8 cellular contexts compared by ENCODE assay signal in the genomic region with DNA sequence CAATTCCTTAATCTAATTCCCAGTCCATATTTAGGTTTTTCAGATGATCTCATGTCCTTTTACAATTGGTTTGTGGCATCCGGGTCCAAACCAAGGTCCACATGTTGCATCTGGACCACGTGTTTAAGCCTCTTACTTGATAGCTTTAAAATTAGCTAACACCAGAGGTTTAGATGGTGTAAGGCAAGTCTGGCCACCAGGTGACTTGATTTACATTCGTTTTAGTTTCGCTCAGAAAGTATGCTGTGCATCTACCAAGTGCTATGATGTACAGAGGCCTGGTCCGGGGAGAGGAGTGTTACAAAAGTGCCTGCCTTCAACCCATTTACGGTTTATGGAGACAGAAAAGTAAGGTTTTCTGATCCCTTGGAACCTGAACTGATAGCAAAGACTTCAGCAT. TPM values are rescaled to one million over a fixed set of nuclear protein-coding genes. Genes with fewer than 3 reads are reported as not detected.
DNase-seq lines count a peak whose midpoint lies in the region; ATAC-seq and TF ChIP-seq lines count a peak whose summit lies in the region.

No MANE protein-coding gene starts in this region.

- H3K9ac ChIP-seq in skeletal muscle tissue (ENCODE audit: low read depth in 1 of 3, low read length in 3 of 3): peak overlapping the region; percentile 85 to 97 (median 94)

- peak overlapping the region; percentile 92 for H3K4me3 Mint-ChIP-seq in activated CD4-positive, alpha-beta memory T cell treated with anti-CD3 and anti-CD28 coated beads for 36 hours

- CTCF ChIA-PET in activated CD4-positive, alpha-beta memory T cell treated with anti-CD3 and anti-CD28 coated beads for 36 hours (lab: Charles Lee): interaction anchor here (0.7 to 6.2 kb wide), 9 partner anchors 15 to 487 kb away, joined by 3 to 47 read pairs (median 5); a partner anchor contains a TSS

- peaks cover 23% of the 10 kb centered on the region for H3K36me3 Mint-ChIP-seq in activated CD4-positive, alpha-beta memory T cell treated with anti-CD3 and anti-CD28 coated beads for 36 hours

- no peaks in the 10 kb centered on the region for H3K9me3 Mint-ChIP-seq in activated CD4-positive, alpha-beta memory T cell treated with anti-CD3 and anti-CD28 coated beads for 36 hours

- peak overlapping the region; percentile 91 for H3K4me3 ChIP-seq in fibroblast of villous mesenchyme (ENCODE audit: low read depth, low read length)
- H3K4me3 ChIP-seq in skeletal muscle tissue (ENCODE audit: low read length in 3 of 3): peak overlapping the region; percentile 66 to 82 (median 82)

- peaks cover 14 to 32% (median 21%) of the 10 kb centered on the region in 3 donors for H3K4me1 ChIP-seq in skeletal muscle tissue (ENCODE audit: control insufficient read depth in 3 of 3, insufficient read depth in 3 of 3, low read length in 3 of 3)

- DNase-seq in NCI-H1105 (lab: John Stamatoyannopoulos, UW) (peak; percentile 25), NCI-H1105 treated with DMSO at 0.1 percent for 48 hours (lab: John Stamatoyannopoulos, UW) (no peak), HT-29 (ENCODE audit: low spot score) (peak; percentile 43), fibroblast of villous mesenchyme (ENCODE audit: low read depth) (peak; percentile 14)
- peak; percentile 49 for DNase-seq in activated CD4-positive, alpha-beta memory T cell treated with anti-CD3 and anti-CD28 coated beads for 36 hours

- H3K9me3 ChIP-seq in skeletal muscle tissue (ENCODE audit: control insufficient read depth in 3 of 3, low read length in 3 of 3): no peaks in the 10 kb centered on the region

- TF ChIP-seq CTCF in fibroblast of villous mesenchyme (IDR thresholded peaks at IDR 0.05; ENCODE audit: insufficient read depth, low read depth, low read length): no peak

- ATAC-seq in HG02840 (IDR thresholded peaks at IDR 0.05; ENCODE audit: low FRiP score, unreplicated experiment) (no peak), HG02759 (IDR thresholded peaks at IDR 0.05; ENCODE audit: unreplicated experiment) (no peak)

- intact Hi-C loops in activated CD4-positive, alpha-beta memory T cell treated with anti-CD3 and anti-CD28 coated beads for 36 hours (cut with micrococcal nuclease): loop anchor here (1.0 to 10.0 kb wide), 4 partner anchors 25 to 1640 kb away; a partner anchor contains a TSS

- peak overlapping the region; percentile 98 for H3K27ac Mint-ChIP-seq in activated CD4-positive, alpha-beta memory T cell treated with anti-CD3 and anti-CD28 coated beads for 36 hours

- H3K27ac ChIP-seq in skeletal muscle tissue (ENCODE audit: low read depth, low read length): peak overlapping the region; percentile 92

- peaks cover 51% of the 10 kb centered on the region for H3K4me1 Mint-ChIP-seq in activated CD4-positive, alpha-beta memory T cell treated with anti-CD3 and anti-CD28 coated beads for 36 hours (ENCODE audit: low read depth)

- no peaks in the 10 kb centered on the region for H3K27me3 ChIP-seq in skeletal muscle tissue (ENCODE audit: control insufficient read depth in 3 of 3, insufficient read depth in 3 of 3, low read length in 3 of 3)

- no peaks in the 10 kb centered on the region for H3K27me3 Mint-ChIP-seq in activated CD4-positive, alpha-beta memory T cell treated with anti-CD3 and anti-CD28 coated beads for 36 hours

- H3K36me3 ChIP-seq in skeletal muscle tissue (ENCODE audit: control insufficient read depth in 3 of 3, insufficient read depth in 3 of 3, low read length in 3 of 3): peaks cover 1 to 4% (median 4%) of the 10 kb centered on the region in 3 donors

- POLR2A ChIA-PET in activated CD4-positive, alpha-beta memory T cell treated with anti-CD3 and anti-CD28 coated beads for 36 hours (lab: Charles Lee): interaction anchor here (0.7 to 3.7 kb wide), 11 partner anchors 9 to 487 kb away, joined by 3 to 36 read pairs (median 5); a partner anchor contains a TSS

RNA-seq across cellular contexts. Expression of a gene that starts 0.9 kb away (rescaled TPM):
- 35.4 and 36.5 TPM in 2 replicates for total RNA-seq in HT-29 (2014; rRNA removed; shearing (Covaris generic))
- 10 to 100 TPM; 78.9 to 80.6 TPM for total RNA-seq in activated CD4-positive, alpha-beta memory T cell treated with anti-CD3 and anti-CD28 coated beads for 36 hours
- 67.0 and 101 TPM in 2 replicates for total RNA-seq in fibroblast of villous mesenchyme
- 44.9 TPM for total RNA-seq in skeletal muscle tissue
